ENCODE assay signal across 14 cellular contexts in the genomic region with DNA sequence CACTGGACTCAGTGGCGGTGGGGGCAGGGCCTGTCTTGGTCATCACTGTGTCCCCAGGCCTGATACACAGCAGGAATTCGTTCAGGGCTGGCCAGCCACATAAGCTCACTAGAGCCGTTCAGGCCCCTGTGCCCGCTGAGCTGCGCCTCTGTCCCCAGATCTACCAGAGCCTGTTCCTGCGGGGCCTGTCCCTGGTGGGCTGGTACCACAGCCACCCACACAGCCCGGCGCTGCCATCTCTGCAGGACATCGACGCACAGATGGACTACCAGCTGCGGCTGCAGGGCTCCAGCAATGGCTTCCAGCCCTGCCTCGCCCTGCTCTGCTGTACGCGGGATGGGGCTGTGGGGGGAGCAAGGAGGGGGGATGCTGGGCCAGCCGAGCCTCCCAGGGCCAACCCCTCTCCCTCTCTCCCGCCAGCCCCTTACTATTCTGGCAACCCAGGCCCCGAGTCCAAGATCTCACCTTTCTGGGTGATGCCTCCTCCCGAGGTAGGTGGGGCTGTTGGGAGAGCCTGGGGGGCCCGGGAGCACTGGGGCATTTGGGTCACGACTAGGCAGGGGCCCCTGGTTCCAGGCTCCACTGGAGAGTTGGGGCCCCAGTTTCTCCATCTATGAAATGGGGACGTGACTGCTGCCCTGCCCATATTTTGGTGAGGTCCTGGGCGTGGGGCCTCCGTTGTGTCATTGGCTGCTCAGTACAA. TPM values are rescaled to one million over a fixed set of nuclear protein-coding genes. Genes with fewer than 3 reads are reported as not detected.
"Had no signal": no experiment of that assay in that cellular context is flagged by ENCODE, and none has a peak within 500 bp of the region (broad histone marks: within the 10 kb centered on the region; RNA-seq: fewer than 3 reads in every experiment).

No MANE protein-coding gene starts in this region.

- DNase-seq: activated CD4-positive, alpha-beta memory T cell treated with anti-CD3 and anti-CD28 coated beads, Interleukin-2, amount 10 ng/mL, durations not matched to agents 7 days and 5 days; activated naive CD4-positive, alpha-beta T cell treated with anti-CD3 and anti-CD28 coated beads, Interleukin-2, amount 10 ng/mL, durations not matched to agents 7 days and 5 days; effector memory CD4-positive, alpha-beta T cell; hippocampal formation; left cardiac atrium; T-helper 9 cell had no signal

- ATAC-seq: left cardiac atrium; natural killer cell treated with Interleukin-12 subunit alpha and Interleukin-12 subunit beta and Interleukin-15 and Interleukin-18, amount 100 ng/mL, for 72 hours had no signal

- H3K27me3 Mint-ChIP-seq: activated CD4-positive, alpha-beta memory T cell treated with anti-CD3 and anti-CD28 coated beads, Interleukin-2, amount 10 ng/mL, durations not matched to agents 7 days and 5 days; natural killer cell treated with Interleukin-12 subunit alpha and Interleukin-12 subunit beta and Interleukin-15 and Interleukin-18, amount 100 ng/mL, for 72 hours; type B pancreatic cell had no signal

- H3K4me3 Mint-ChIP-seq: activated CD4-positive, alpha-beta memory T cell treated with anti-CD3 and anti-CD28 coated beads, Interleukin-2, amount 10 ng/mL, durations not matched to agents 7 days and 5 days; activated naive CD4-positive, alpha-beta T cell treated with anti-CD3 and anti-CD28 coated beads, Interleukin-2, amount 10 ng/mL, durations not matched to agents 7 days and 5 days; natural killer cell treated with Interleukin-12 subunit alpha and Interleukin-12 subunit beta and Interleukin-15 and Interleukin-18, amount 100 ng/mL, for 72 hours; type B pancreatic cell had no signal

- H3K4me1 Mint-ChIP-seq: activated CD4-positive, alpha-beta memory T cell treated with anti-CD3 and anti-CD28 coated beads, Interleukin-2, amount 10 ng/mL, durations not matched to agents 7 days and 5 days; activated naive CD4-positive, alpha-beta T cell treated with anti-CD3 and anti-CD28 coated beads, Interleukin-2, amount 10 ng/mL, durations not matched to agents 7 days and 5 days had no signal

- H3K36me3 Mint-ChIP-seq: natural killer cell treated with Interleukin-12 subunit alpha and Interleukin-12 subunit beta and Interleukin-15 and Interleukin-18, amount 100 ng/mL, for 72 hours; type B pancreatic cell had no signal

- H3K4me3 ChIP-seq: coronary artery had no signal

- H3K9me3 Mint-ChIP-seq: activated CD4-positive, alpha-beta memory T cell treated with anti-CD3 and anti-CD28 coated beads, Interleukin-2, amount 10 ng/mL, durations not matched to agents 7 days and 5 days; activated naive CD4-positive, alpha-beta T cell treated with anti-CD3 and anti-CD28 coated beads, Interleukin-2, amount 10 ng/mL, durations not matched to agents 7 days and 5 days; natural killer cell treated with Interleukin-12 subunit alpha and Interleukin-12 subunit beta and Interleukin-15 and Interleukin-18, amount 100 ng/mL, for 72 hours; type B pancreatic cell had no signal

- H3K27ac ChIP-seq: coronary artery, epithelial cell of prostate, VCaP had no signal

- H3K27ac Mint-ChIP-seq: activated CD4-positive, alpha-beta memory T cell treated with anti-CD3 and anti-CD28 coated beads, Interleukin-2, amount 10 ng/mL, durations not matched to agents 7 days and 5 days; natural killer cell treated with Interleukin-12 subunit alpha and Interleukin-12 subunit beta and Interleukin-15 and Interleukin-18, amount 100 ng/mL, for 72 hours; type B pancreatic cell had no signal

RNA-seq across cellular contexts. Expression of gene FSD1, which starts 52.8 kb away (rescaled TPM):
- total RNA-seq: left cardiac atrium, omental fat pad, skeletal muscle tissue, subcutaneous adipose tissue had no signal
